In genomic region chr16:9068886-9069285, GRCh38 we compare ENCODE assay signal across 1 cellular context.
TF ChIP-seq lines count a peak whose summit lies in the region.

No MANE protein-coding gene starts in this region.

TF ChIP-seq in K562, 482 proteins besides CTCF, POLR2A, EP300 and RAD21 (continued from another document):
- TF ChIP-seq USF2 (CRISPR knock-in tag; IDR thresholded peaks at IDR 0.05), result no peak
- no peak for TF ChIP-seq ELF4 (CRISPR knock-in tag; IDR thresholded peaks at IDR 0.05)
- TF ChIP-seq NCOR1 (IDR thresholded peaks at IDR 0.05), result no peak
- no peak for TF ChIP-seq ZNF165 (CRISPR knock-in tag; IDR thresholded peaks at IDR 0.05; ENCODE audit: borderline replicate concordance)
- no peak for TF ChIP-seq ZBTB8A (IDR thresholded peaks at IDR 0.05; ENCODE audit: partially characterized antibody)
- TF ChIP-seq E2F4 (CRISPR knock-in tag; IDR thresholded peaks at IDR 0.05; ENCODE audit: low read depth), result no peak
- TF ChIP-seq ZNF41 (CRISPR knock-in tag; conservative IDR thresholded peaks at IDR 0.05), result no peak
- TF ChIP-seq PREB (CRISPR knock-in tag; IDR thresholded peaks at IDR 0.05), result no peak
- TF ChIP-seq GTF3C2 (IDR thresholded peaks at IDR 0.05; ENCODE audit: borderline replicate concordance, extremely low read depth, insufficient read length), result no peak
- no peak for TF ChIP-seq MLX (CRISPR knock-in tag; conservative IDR thresholded peaks at IDR 0.05)
- TF ChIP-seq MCM7 (IDR thresholded peaks at IDR 0.05), result no peak
- no peak for TF ChIP-seq ZFX (CRISPR knock-in tag; IDR thresholded peaks at IDR 0.05)
- TF ChIP-seq XRCC3 (IDR thresholded peaks at IDR 0.05), result no peak
- no peak for TF ChIP-seq ZNF140 (CRISPR knock-in tag; IDR thresholded peaks at IDR 0.05)
- TF ChIP-seq RBM25 (IDR thresholded peaks at IDR 0.05; ENCODE audit: low read depth, low read length, severe bottlenecking), result no peak
